In genomic region chr1:180213401-180214177, GRCh38 we compare ENCODE assay signal across 10 cellular contexts. TPM values are rescaled to one million over a fixed set of nuclear protein-coding genes. Genes with fewer than 3 reads are reported as not detected.
DNase-seq lines count a peak whose midpoint lies in the region; ATAC-seq, FAIRE-seq and TF ChIP-seq lines count a peak whose summit lies in the region.
"Had no signal": no experiment of that assay in that cellular context is flagged by ENCODE, and none has a peak within 500 bp of the region (broad histone marks: within the 10 kb centered on the region; RNA-seq: fewer than 3 reads in every experiment).

No MANE protein-coding gene starts in this region.

- no peaks in the 10 kb centered on the region for H3K79me2 ChIP-seq in K562 (ENCODE audit: control insufficient read depth, insufficient read depth, low read length)
- H3K79me2 ChIP-seq in smooth muscle cell (ENCODE audit: low read depth), result no peaks in the 10 kb centered on the region

- in situ Hi-C loops in K562 (cut with MboI), result no loop called here

- H3K4me2 ChIP-seq in K562 (ENCODE audit: insufficient read depth, low read length) (peak overlapping the region; percentile 69), smooth muscle cell (peak overlapping the region; percentile 8)

- intact Hi-C loops in K562 (cut with micrococcal nuclease) (no loop called here), thyroid gland (cut with DNase I) (no loop called here), lower lobe of right lung (cut with DNase I) (no loop called here)

- CTCF ChIA-PET in K562 (lab: Yijun Ruan, JAX; ENCODE audit: low intra/inter-chr PET ratio), result no interaction called here

- H3K9me3 ChIP-seq in K562 (replicated peaks; ENCODE audit: control insufficient read depth, insufficient read depth, low read depth, low read length), result no peaks in the 10 kb centered on the region
- H3K9me3 ChIP-seq in smooth muscle cell (replicated peaks; ENCODE audit: low read depth), result no peaks in the 10 kb centered on the region
- no peaks in the 10 kb centered on the region for H3K9me3 ChIP-seq in thyroid gland
- no peaks in the 10 kb centered on the region for H3K9me3 ChIP-seq in lower lobe of right lung
- H3K9me3 ChIP-seq: stomach had no signal

- H3K9ac ChIP-seq in K562 (ENCODE audit: insufficient read depth in 1 of 2, low read depth in 2 of 2, low read length in 2 of 2) (no peak overlapping the region), smooth muscle cell (ENCODE audit: low read depth) (no peak overlapping the region)

- H2AFZ ChIP-seq in K562 (ENCODE audit: low read depth, low read length) (peak overlapping the region; percentile 94), smooth muscle cell (ENCODE audit: low read depth) (no peak overlapping the region)

- DNase-seq in NCI-H2227 (lab: John Stamatoyannopoulos, UW; ENCODE audit: unreplicated experiment) (peak; percentile 87), K562 (ENCODE audit: extremely low read depth in 1 of 4, low spot score in 3 of 4) (peak; percentile 90 to 100 (median 100)), smooth muscle cell (lab: John Stamatoyannopoulos, UW; ENCODE audit: unreplicated experiment) (no peak), thyroid gland (no peak), lower lobe of right lung (no peak)
- DNase-seq: left ventricle myocardium superior, stomach had no signal

- TF ChIP-seq RAD21 in K562 (CRISPR knock-in tag; conservative IDR thresholded peaks at IDR 0.05 in 1 of 2, IDR thresholded peaks at IDR 0.05 in 1 of 2), result peak; percentile 39 to 63; a peak in 3 of 4 replicates

- no peaks in the 10 kb centered on the region for H3K27me3 ChIP-seq in K562 (ENCODE audit: control insufficient read depth in 2 of 2, insufficient read depth in 2 of 2, low read length in 2 of 2)
- H3K27me3 ChIP-seq in smooth muscle cell (ENCODE audit: low read depth), result no peaks in the 10 kb centered on the region
- no peaks in the 10 kb centered on the region for H3K27me3 ChIP-seq in thyroid gland
- peaks cover 8% of the 10 kb centered on the region for H3K27me3 ChIP-seq in lower lobe of right lung (ENCODE audit: low read depth)

- H3K4me1 ChIP-seq in K562 (replicated peaks in 1 of 2; ENCODE audit: control insufficient read depth in 2 of 2, insufficient read depth in 2 of 2, low read length in 2 of 2) (peaks cover 0 to 8% of the 10 kb centered on the region in 2 experiments; a peak in 2 of 5 replicates), smooth muscle cell (ENCODE audit: low read depth) (no peaks in the 10 kb centered on the region), thyroid gland (no peaks in the 10 kb centered on the region), lower lobe of right lung (no peaks in the 10 kb centered on the region)
- H3K4me1 ChIP-seq: stomach had no signal

- POLR2A ChIA-PET in K562 (lab: Yijun Ruan, JAX), result no interaction called here

- H3F3A ChIP-seq in smooth muscle cell (ENCODE audit: low read depth), result no peaks in the 10 kb centered on the region

- ATAC-seq in K562 (peak; percentile 83), HG03378 (IDR thresholded peaks at IDR 0.05; ENCODE audit: unreplicated experiment) (no peak), lower lobe of right lung (no peak), HG03521 (IDR thresholded peaks at IDR 0.05; ENCODE audit: unreplicated experiment) (no peak)
- ATAC-seq: left ventricle myocardium superior had no signal

- TF ChIP-seq POLR2A in K562 (conservative IDR thresholded peaks at IDR 0.05), result no peak
- TF ChIP-seq POLR2A in thyroid gland (IDR thresholded peaks at IDR 0.05), result no peak

- H3K36me3 ChIP-seq in K562 (ENCODE audit: control insufficient read depth, insufficient read depth, low read length), result no peaks in the 10 kb centered on the region
- H3K36me3 ChIP-seq in smooth muscle cell (ENCODE audit: low read depth), result no peaks in the 10 kb centered on the region
- no peaks in the 10 kb centered on the region for H3K36me3 ChIP-seq in thyroid gland
- no peaks in the 10 kb centered on the region for H3K36me3 ChIP-seq in lower lobe of right lung
- H3K36me3 ChIP-seq: stomach had no signal

- no TSS peak for BruUV-seq in K562 (replicated peaks; lab: Mats Ljungman, UMichigan)

- H4K20me1 ChIP-seq in K562 (replicated peaks; ENCODE audit: control insufficient read depth, insufficient read depth, low read length) (no peaks in the 10 kb centered on the region), smooth muscle cell (ENCODE audit: low read depth) (no peaks in the 10 kb centered on the region)

- H3K9me1 ChIP-seq in K562 (ENCODE audit: control insufficient read depth, insufficient read depth, low read length), result no peaks in the 10 kb centered on the region

- 23% methylated on average over 15 of the region's 15 CpGs for WGBS in K562 (ENCODE audit: insufficient coverage, low coverage, missing lambda C conversion rate)
- 63% methylated on average over 15 of the region's 15 CpGs for WGBS in smooth muscle cell (ENCODE audit: low lambda C conversion rate)
- 81 to 83% methylated on average over 15 of the region's 15 CpGs for WGBS in thyroid gland, 2 donors

- peak; percentile 96 for FAIRE-seq in K562 (lab: Jason Lieb, UNC)

- H3K4me3 ChIP-seq in K562, result no peak overlapping the region
- peak overlapping the region; percentile 0 for H3K4me3 ChIP-seq in smooth muscle cell
- H3K4me3 ChIP-seq in thyroid gland (replicated peaks in 1 of 3), result no peak overlapping the region
- H3K4me3 ChIP-seq in lower lobe of right lung, result no peak overlapping the region
- H3K4me3 ChIP-seq: stomach had no signal

- H3K27ac ChIP-seq in K562 (ENCODE audit: extremely low read depth, low read depth, low read length), result no peak overlapping the region
- no peak overlapping the region for H3K27ac ChIP-seq in smooth muscle cell (ENCODE audit: low read depth)
- no peak overlapping the region for H3K27ac ChIP-seq in thyroid gland
- H3K27ac ChIP-seq in lower lobe of right lung, result no peak overlapping the region
- H3K27ac ChIP-seq: stomach had no signal

- peak; percentile 35 for TF ChIP-seq CTCF in GM12874 (IDR thresholded peaks at IDR 0.05; ENCODE audit: insufficient read depth, low read depth, low read length)
- peak; percentile 31 to 68 (median 60) for TF ChIP-seq CTCF in K562 (IDR thresholded peaks at IDR 0.05 in 2 of 3, conservative IDR thresholded peaks at IDR 0.05 in 1 of 3; ENCODE audit: insufficient read depth in 2 of 3, low read depth in 1 of 3, low read length in 3 of 3)
- no peak for TF ChIP-seq CTCF in smooth muscle cell (IDR thresholded peaks at IDR 0.05; ENCODE audit: borderline replicate concordance, insufficient read depth, poor library complexity, severe bottlenecking)
- TF ChIP-seq CTCF in thyroid gland (IDR thresholded peaks at IDR 0.05), result no peak
- no peak for TF ChIP-seq CTCF in lower lobe of right lung (IDR thresholded peaks at IDR 0.05)

- no peak for TF ChIP-seq EP300 in K562 (IDR thresholded peaks at IDR 0.05; ENCODE audit: low read length)

RNA-seq across cellular contexts. Expression of gene LHX4, which starts 16.5 kb away (rescaled TPM):
- total RNA-seq in K562 (2011; cell fraction: chromatin; rRNA removed; ENCODE audit: low replicate concordance), result 0.12 TPM in 1 of 2 replicates, not detected in the other
- total RNA-seq in K562 (2011; cell fraction: nucleolus; rRNA removed), result not detected in 2 replicates
- total RNA-seq in K562 (2011; cell fraction: nucleoplasm; rRNA removed), result 0.15 TPM in 1 of 2 replicates, not detected in the other
- total RNA-seq in K562 (2014; rRNA removed) (not detected in 2 replicates), K562 (2014; rRNA removed; fragmentation: Illumina TruSeq; extraction: Trizol) (0.03 and 0.04 TPM in 2 replicates), K562 (2015; rRNA removed; fragmentation: Illumina TruSeq; extraction: Trizol) (not detected in 2 replicates), K562 (2021) (not detected in 2 replicates), smooth muscle cell (not detected in 2 replicates), thyroid gland (not detected), lower lobe of right lung (not detected)
- polyA plus RNA-seq in K562 (2011; rRNA removed) (0.01 and 0.03 TPM in 2 replicates), K562 (2014; fragmentation: Illumina TruSeq; extraction: Trizol) (not detected in 2 replicates), K562 (2014; fragmentation: Nextera tagmentation; extraction: Ambion mirVana) (under 1 TPM; 0.10 to 0.11 TPM), K562 (2014; rRNA removed) (not detected in 2 replicates), smooth muscle cell (0.39 TPM in 1 of 2 replicates, not detected in the other)
- polyA plus RNA-seq in K562 (2011; cell fraction: cytosol; rRNA removed), result 0.01 TPM in 2 replicates
- polyA plus RNA-seq in K562 (2011; cell fraction: nucleus; rRNA removed), result 0.01 and 0.04 TPM in 2 replicates
- 1.1 and 1.6 TPM in 2 replicates for polyA plus RNA-seq in K562 (2012)
- polyA minus RNA-seq in K562 (2011; rRNA and poly(A)+ RNA removed), result not detected in 2 replicates
- not detected in 2 replicates for polyA minus RNA-seq in K562 (2011; cell fraction: cytosol; rRNA and poly(A)+ RNA removed)
- 0.11 TPM in 1 of 2 replicates, not detected in the other for polyA minus RNA-seq in K562 (2011; cell fraction: nucleus; rRNA and poly(A)+ RNA removed)
- total RNA-seq: left ventricle myocardium superior had no signal

RNA-seq across cellular contexts. Expression of gene QSOX1, which starts 58.9 kb away (rescaled TPM):
- total RNA-seq in K562 (2011; cell fraction: chromatin; rRNA removed; ENCODE audit: low replicate concordance), result 19.7 and 43.6 TPM in 2 replicates
- 60.0 and 64.2 TPM in 2 replicates for total RNA-seq in K562 (2011; cell fraction: nucleolus; rRNA removed)
- 56.8 and 59.6 TPM in 2 replicates for total RNA-seq in K562 (2011; cell fraction: nucleoplasm; rRNA removed)
- total RNA-seq in K562 (2014; rRNA removed), result 21.4 and 33.2 TPM in 2 replicates
- 10.2 and 11.4 TPM in 2 replicates for total RNA-seq in K562 (2014; rRNA removed; fragmentation: Illumina TruSeq; extraction: Trizol)
- 11.0 and 11.7 TPM in 2 replicates for total RNA-seq in K562 (2015; rRNA removed; fragmentation: Illumina TruSeq; extraction: Trizol)
- total RNA-seq in K562 (2021), result 47.8 and 53.1 TPM in 2 replicates
- polyA plus RNA-seq in K562 (2011; rRNA removed), result 15.0 and 36.5 TPM in 2 replicates
- 25.2 and 25.3 TPM in 2 replicates for polyA plus RNA-seq in K562 (2011; cell fraction: cytosol; rRNA removed)
- polyA plus RNA-seq in K562 (2011; cell fraction: nucleus; rRNA removed), result 33.0 and 35.8 TPM in 2 replicates
- polyA plus RNA-seq in K562 (2012), result 38.9 and 76.2 TPM in 2 replicates
- polyA plus RNA-seq in K562 (2014; fragmentation: Illumina TruSeq; extraction: Trizol), result 23.9 and 28.3 TPM in 2 replicates
- polyA plus RNA-seq in K562 (2014; fragmentation: Nextera tagmentation; extraction: Ambion mirVana), result 1 to 10 TPM; 4.0 to 4.6 TPM
- 21.5 and 24.8 TPM in 2 replicates for polyA plus RNA-seq in K562 (2014; rRNA removed)
- 8.6 and 10.8 TPM in 2 replicates for polyA minus RNA-seq in K562 (2011; rRNA and poly(A)+ RNA removed)
- polyA minus RNA-seq in K562 (2011; cell fraction: cytosol; rRNA and poly(A)+ RNA removed), result 10.2 and 18.2 TPM in 2 replicates
- polyA minus RNA-seq in K562 (2011; cell fraction: nucleus; rRNA and poly(A)+ RNA removed), result 7.5 and 7.6 TPM in 2 replicates
- 71.5 and 74.2 TPM in 2 replicates for total RNA-seq in smooth muscle cell
- 75.8 and 91.2 TPM in 2 replicates for polyA plus RNA-seq in smooth muscle cell
- 10 to 100 TPM; 19.6 to 45.2 (median 28.4) TPM for total RNA-seq in thyroid gland
- 241 TPM for total RNA-seq in lower lobe of right lung

Comparison
In these comparisons a context has a peak if more than half of its experiments do, and no peak if none do; other contexts are left out.
1. CTCF ChIP-seq: peak in GM12874 (single experiment) and K562 (3 of 3); none in smooth muscle cell (single experiment), thyroid gland (0 of 6) and lower lobe of right lung (single experiment).
2. DNase-seq: peak in NCI-H2227 (single experiment) and K562 (4 of 4); none in smooth muscle cell (single experiment), thyroid gland (0 of 2) and lower lobe of right lung (single experiment).